ENCODE assay signal across 9 cellular contexts in genomic region chr1:83905315-83905907, GRCh38.
DNase-seq lines count a peak whose midpoint lies in the region; ATAC-seq and TF ChIP-seq lines count a peak whose summit lies in the region.
"Had no signal": no experiment of that assay in that cellular context is flagged by ENCODE, and none has a peak within 500 bp of the region (broad histone marks: within the 10 kb centered on the region; RNA-seq: fewer than 3 reads in every experiment).

No MANE protein-coding gene starts in this region.

- no peaks in the 10 kb centered on the region for H3F3A ChIP-seq in neural cell (ENCODE audit: insufficient read depth, low read length, poor library complexity, severe bottlenecking)

- no peaks in the 10 kb centered on the region for H3K36me3 ChIP-seq in breast epithelium
- H3K36me3 ChIP-seq in neural cell (ENCODE audit: insufficient read depth, low read length): peaks cover 9% of the 10 kb centered on the region

- DNase-seq in MCF 10A (ENCODE audit: unreplicated experiment) (peak; percentile 38), breast epithelium (ENCODE audit: low spot score in 2 of 2) (no peak), NCI-H1105 treated with DMSO at 0.1 percent for 48 hours (lab: John Stamatoyannopoulos, UW) (peak; percentile 27), islet precursor cell (no peak)

- H3K27me3 Mint-ChIP-seq in MCF 10A (ENCODE audit: insufficient read depth, unreplicated experiment) (no peaks in the 10 kb centered on the region), brain (no peaks in the 10 kb centered on the region)

- peak; percentile 68 for TF ChIP-seq CTCF in MCF 10A (IDR thresholded peaks at IDR 0.05; ENCODE audit: unreplicated experiment)
- TF ChIP-seq CTCF in breast epithelium (IDR thresholded peaks at IDR 0.05): peak in 1 of 3 donors; percentile 36
- peak; percentile 82 to 83 for TF ChIP-seq CTCF in brain (conservative IDR thresholded peaks at IDR 0.05)
- TF ChIP-seq CTCF in neural cell (IDR thresholded peaks at IDR 0.05; ENCODE audit: poor library complexity, severe bottlenecking): peak; percentile 51

- H3K9ac ChIP-seq in neural cell (ENCODE audit: low read length): no peak overlapping the region

- H3K27ac Mint-ChIP-seq in MCF 10A (ENCODE audit: low read depth, unreplicated experiment) (no peak overlapping the region), brain (no peak overlapping the region)
- H3K27ac Mint-ChIP-seq: activated naive CD4-positive, alpha-beta T cell treated with anti-CD3 and anti-CD28 coated beads, Interleukin-2, amount 50 U/mL, for 24 hours had no signal

- intact Hi-C loops in MCF 10A (cut with micrococcal nuclease): loop anchor here (1.0 to 5.0 kb wide), 3 partner anchors 217 to 847 kb away; no protein-coding TSS in a partner anchor
- intact Hi-C loops in breast epithelium (cut with DNase I; ENCODE audit: low total_unique reads): no loop called here

- no TSS peak for BruUV-seq in MCF 10A (replicated peaks; lab: Mats Ljungman, UMichigan)

- no peaks in the 10 kb centered on the region for H3K4me1 ChIP-seq in breast epithelium

- TF ChIP-seq RAD21 in neural cell (conservative IDR thresholded peaks at IDR 0.05): peak; percentile 52

- H2AFZ ChIP-seq in neural cell (ENCODE audit: low read depth, low read length): no peak overlapping the region

- H3K4me1 Mint-ChIP-seq in MCF 10A (ENCODE audit: insufficient read depth, unreplicated experiment): peaks cover 25% of the 10 kb centered on the region
- H3K4me1 Mint-ChIP-seq in brain: no peaks in the 10 kb centered on the region
- H3K4me1 Mint-ChIP-seq: activated naive CD4-positive, alpha-beta T cell treated with anti-CD3 and anti-CD28 coated beads, Interleukin-2, amount 50 U/mL, for 24 hours had no signal

- CTCF ChIA-PET in MCF 10A (lab: Yijun Ruan, JAX): interaction anchor here (0.5 to 1.2 kb wide), 10 partner anchors 7 to 1123 kb away, joined by 3 to 4 read pairs (median 3); no protein-coding TSS in a partner anchor

- no peaks in the 10 kb centered on the region for H3K79me2 ChIP-seq in neural cell (replicated peaks; ENCODE audit: insufficient read depth, low read length)

- H3K4me2 ChIP-seq in neural cell (ENCODE audit: low read length): no peak overlapping the region

- H3K4me3 Mint-ChIP-seq in MCF 10A (ENCODE audit: unreplicated experiment) (no peak overlapping the region), brain (no peak overlapping the region)
- H3K4me3 Mint-ChIP-seq: activated naive CD4-positive, alpha-beta T cell treated with anti-CD3 and anti-CD28 coated beads, Interleukin-2, amount 50 U/mL, for 24 hours had no signal

- no peaks in the 10 kb centered on the region for H3K9me2 ChIP-seq in neural cell (ENCODE audit: insufficient read depth, low read length)

- H3K9me3 Mint-ChIP-seq in MCF 10A (ENCODE audit: unreplicated experiment): no peaks in the 10 kb centered on the region
- no peaks in the 10 kb centered on the region for H3K9me3 Mint-ChIP-seq in brain
- H3K9me3 Mint-ChIP-seq: activated naive CD4-positive, alpha-beta T cell treated with anti-CD3 and anti-CD28 coated beads, Interleukin-2, amount 50 U/mL, for 24 hours had no signal

- H3K27me3 ChIP-seq in breast epithelium (no peaks in the 10 kb centered on the region), neural cell (ENCODE audit: insufficient read depth, low read depth, low read length) (no peaks in the 10 kb centered on the region)

- no peak overlapping the region for H3K4me3 ChIP-seq in breast epithelium
- no peak overlapping the region for H3K4me3 ChIP-seq in neural cell (ENCODE audit: low read length)

- no peak for TF ChIP-seq POLR2A in breast epithelium (IDR thresholded peaks at IDR 0.05)

- H3K36me3 Mint-ChIP-seq in MCF 10A (ENCODE audit: insufficient read depth, unreplicated experiment): no peaks in the 10 kb centered on the region
- peaks cover 34% of the 10 kb centered on the region for H3K36me3 Mint-ChIP-seq in brain
- H3K36me3 Mint-ChIP-seq: activated naive CD4-positive, alpha-beta T cell treated with anti-CD3 and anti-CD28 coated beads, Interleukin-2, amount 50 U/mL, for 24 hours had no signal

- ATAC-seq in HG03025 (IDR thresholded peaks at IDR 0.05; ENCODE audit: low FRiP score, unreplicated experiment) (no peak), GM21381 (IDR thresholded peaks at IDR 0.05; ENCODE audit: unreplicated experiment) (no peak)

- no peaks in the 10 kb centered on the region for H3K9me3 ChIP-seq in breast epithelium
- no peaks in the 10 kb centered on the region for H3K9me3 ChIP-seq in neural cell (ENCODE audit: low read length)

- POLR2A ChIA-PET in MCF 10A (lab: Yijun Ruan, JAX): no interaction called here

- H4K20me1 ChIP-seq in neural cell (ENCODE audit: insufficient read depth): no peaks in the 10 kb centered on the region

- no peak overlapping the region for H3K27ac ChIP-seq in breast epithelium
- no peak overlapping the region for H3K27ac ChIP-seq in neural cell (ENCODE audit: low read length)

- no peak for TF ChIP-seq EP300 in neural cell (conservative IDR thresholded peaks at IDR 0.05; ENCODE audit: poor library complexity, severe bottlenecking)

TF ChIP-seq in neural cell, 6 proteins besides CTCF, POLR2A, EP300 and RAD21:
- TF ChIP-seq EZH2 (IDR thresholded peaks at IDR 0.05; ENCODE audit: borderline replicate concordance, insufficient read depth, low read length, poor library complexity, severe bottlenecking) (no peak), TAF1 (IDR thresholded peaks at IDR 0.05; ENCODE audit: low read depth) (no peak), MXI1 (conservative IDR thresholded peaks at IDR 0.05; ENCODE audit: poor library complexity, severe bottlenecking) (no peak), POLR2AphosphoS5 (IDR thresholded peaks at IDR 0.05) (no peak), SMC3 (conservative IDR thresholded peaks at IDR 0.05; ENCODE audit: poor library complexity) (no peak), REST (IDR thresholded peaks at IDR 0.05; ENCODE audit: borderline replicate concordance) (no peak)
TF ChIP-seq in neural cell: peak in this region for 0.

Comparison
In these comparisons a context has a peak if more than half of its experiments do, and no peak if none do; other contexts are left out.
1. DNase-seq: peak in MCF 10A (single experiment) and NCI-H1105 treated with DMSO at 0.1 percent for 48 hours (single experiment); none in breast epithelium (0 of 2) and islet precursor cell (single experiment).